ENCODE assay signal across 8 cellular contexts in the genomic region with DNA sequence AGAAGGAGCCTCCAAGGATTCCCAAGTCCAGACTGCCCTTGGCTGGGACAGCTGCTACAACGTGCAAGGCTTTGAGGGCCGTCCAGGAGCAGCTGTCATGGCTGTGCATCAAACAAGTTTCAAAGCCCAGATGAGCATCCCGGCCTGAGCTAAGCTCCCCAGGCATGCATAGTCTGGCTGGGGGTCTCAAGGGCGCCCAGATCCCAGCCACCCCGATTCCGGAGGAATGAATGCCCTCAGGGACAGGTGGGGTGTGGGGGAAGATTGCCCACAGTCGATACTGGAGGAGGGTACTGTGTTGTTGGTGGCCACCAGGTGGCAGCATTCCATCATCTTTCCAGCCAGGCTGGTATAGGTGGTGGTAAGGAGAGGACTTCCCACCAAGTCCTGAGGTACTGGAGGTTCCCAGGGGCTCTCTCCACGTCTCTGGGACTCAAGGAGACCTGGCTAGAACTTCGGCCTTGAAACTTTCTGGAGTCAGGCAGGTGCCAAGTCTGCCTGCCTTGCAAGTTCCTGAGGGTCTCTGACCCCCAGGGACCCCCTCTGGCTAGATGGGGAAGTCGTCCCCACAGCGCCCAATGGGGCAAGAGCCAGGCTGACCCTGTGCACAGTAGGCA.
DNase-seq lines count a peak whose midpoint lies in the region; ATAC-seq and TF ChIP-seq lines count a peak whose summit lies in the region.

No MANE protein-coding gene starts in this region.

- no peak overlapping the region for H3K4me3 ChIP-seq in HFF-Myc (replicated peaks; ENCODE audit: low read depth, low read length)

- H3K36me3 Mint-ChIP-seq in memory B cell, result peaks cover 16% of the 10 kb centered on the region

- ATAC-seq in memory B cell (ENCODE audit: low read depth) (peak; percentile 96), HG03097 (IDR thresholded peaks at IDR 0.05; ENCODE audit: low FRiP score, unreplicated experiment) (no peak)

- no peaks in the 10 kb centered on the region for H3K9me3 Mint-ChIP-seq in memory B cell

- DNase-seq in EL, result peak; percentile 79
- no peak for DNase-seq in HFF-Myc (ENCODE audit: extremely low read depth, low read depth)
- DNase-seq in NCI-H510A treated with DMSO at 0.1 percent for 48 hours (lab: John Stamatoyannopoulos, UW), result peak; percentile 63
- peak; percentile 48 to 50 for DNase-seq in activated CD4-positive, alpha-beta T cell treated with anti-CD3 and anti-CD28 coated beads, Interleukin-2, amount 50 U/mL, for 24 hours (ENCODE audit: low read depth in 1 of 2, low spot score in 1 of 2)
- DNase-seq in ecto neural progenitor cell (ENCODE audit: low spot score), result peak; percentile 86
- DNase-seq in memory B cell (ENCODE audit: low spot score in 2 of 2), result peak; percentile 62 to 73
- DNase-seq in stimulated activated CD8-positive, alpha-beta memory T cell treated with anti-CD3 and anti-CD28 coated beads, Interleukin-15, amount 100 ng/mL, for 4 hours (ENCODE audit: low read depth in 2 of 2), result peak; percentile 17 to 37

- peak; percentile 81 for TF ChIP-seq CTCF in HFF-Myc (IDR thresholded peaks at IDR 0.05; ENCODE audit: low read depth, low read length, missing control alignments)

- H3K27ac Mint-ChIP-seq in memory B cell, result no peak overlapping the region

- no peaks in the 10 kb centered on the region for H3K27me3 Mint-ChIP-seq in memory B cell

- H3K4me3 Mint-ChIP-seq in memory B cell, result no peak overlapping the region

- no peaks in the 10 kb centered on the region for H3K4me1 Mint-ChIP-seq in memory B cell
